2 cellular contexts compared by ENCODE assay signal in the genomic region with DNA sequence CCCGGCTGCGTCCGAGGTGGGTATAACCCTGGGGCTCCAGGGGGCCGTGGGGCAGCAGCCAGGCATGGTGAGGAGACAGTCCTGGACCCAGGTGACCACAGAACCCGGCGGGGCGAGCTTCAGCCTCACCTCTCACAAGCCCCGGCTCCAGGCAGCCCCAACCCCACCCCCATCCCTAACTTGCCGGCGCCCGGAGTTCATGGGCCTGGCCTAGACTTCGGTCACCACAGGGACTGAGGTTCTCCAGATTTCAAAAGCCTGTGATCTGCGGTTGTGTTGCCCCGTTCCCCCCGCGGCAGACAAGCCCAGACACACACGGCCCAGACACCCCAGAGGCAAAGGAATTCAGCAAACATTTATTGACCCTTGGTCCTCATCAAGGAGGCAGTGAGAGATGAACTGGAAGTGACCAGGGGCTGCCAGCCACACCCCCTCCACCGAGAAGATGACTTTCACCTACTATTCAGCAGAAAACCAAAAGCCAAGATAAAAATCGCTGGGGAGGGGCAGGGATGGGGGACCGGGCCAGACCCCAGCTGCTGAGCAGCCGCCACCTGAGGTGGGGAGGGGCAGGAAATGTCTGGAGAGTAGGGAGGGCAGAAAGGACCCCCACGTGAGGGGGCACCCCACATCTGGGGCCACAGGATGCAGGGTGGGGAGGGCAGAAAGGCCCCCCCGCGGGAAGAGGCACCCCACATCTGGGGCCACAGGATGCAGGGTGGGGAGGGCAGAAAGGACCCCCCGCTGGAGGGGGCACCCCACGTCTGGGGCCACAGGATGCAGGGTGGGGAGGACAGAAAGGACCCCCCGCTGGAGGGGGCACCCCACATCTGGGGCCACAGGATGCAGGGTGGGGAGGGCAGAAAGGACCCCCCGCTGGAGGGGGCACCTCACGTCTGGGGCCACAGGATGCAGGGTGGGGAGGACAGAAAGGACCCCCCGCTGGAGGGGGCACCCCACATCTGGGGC.
A peak's percentile ranks its signal among the peaks of the same experiment; 100 is the strongest.
TF ChIP-seq lines count a peak whose summit lies in the region.

No MANE protein-coding gene starts in this region.

TF ChIP-seq in HEK293, 187 proteins besides CTCF, POLR2A, EP300 and RAD21 (continues in another document):
- 0 out of 2 replicates have a peak, but pooled peaks have one; percentile 13 for TF ChIP-seq HIC1 (tag by site-specific recombination; IDR thresholded peaks at IDR 0.05)
- TF ChIP-seq GLIS2 (tag by site-specific recombination; IDR thresholded peaks at IDR 0.05): peak; percentile 63
- peak; percentile 12; the same call in 1 of the 2 replicates for TF ChIP-seq ZBTB48 (tag by site-specific recombination; IDR thresholded peaks at IDR 0.05)
- TF ChIP-seq KLF7 (tag by site-specific recombination; IDR thresholded peaks at IDR 0.05; ENCODE audit: borderline replicate concordance): peak; percentile 15; the same call in 1 of the 2 replicates
- no peak for TF ChIP-seq ZNF521 (tag by site-specific recombination; IDR thresholded peaks at IDR 0.05)
- 0 out of 2 replicates have a peak, but pooled peaks have one; percentile 9 for TF ChIP-seq ZNF341 (tag by site-specific recombination; IDR thresholded peaks at IDR 0.05; ENCODE audit: low read depth)
- TF ChIP-seq ZNF768 (tag by site-specific recombination; IDR thresholded peaks at IDR 0.05): no peak
- TF ChIP-seq ZNF600 (tag by site-specific recombination; IDR thresholded peaks at IDR 0.05): peak; percentile 49; the same call in 1 of the 2 replicates
- peak; percentile 46 for TF ChIP-seq FEZF1 (tag by site-specific recombination; IDR thresholded peaks at IDR 0.05)
- TF ChIP-seq, protein P1, sequence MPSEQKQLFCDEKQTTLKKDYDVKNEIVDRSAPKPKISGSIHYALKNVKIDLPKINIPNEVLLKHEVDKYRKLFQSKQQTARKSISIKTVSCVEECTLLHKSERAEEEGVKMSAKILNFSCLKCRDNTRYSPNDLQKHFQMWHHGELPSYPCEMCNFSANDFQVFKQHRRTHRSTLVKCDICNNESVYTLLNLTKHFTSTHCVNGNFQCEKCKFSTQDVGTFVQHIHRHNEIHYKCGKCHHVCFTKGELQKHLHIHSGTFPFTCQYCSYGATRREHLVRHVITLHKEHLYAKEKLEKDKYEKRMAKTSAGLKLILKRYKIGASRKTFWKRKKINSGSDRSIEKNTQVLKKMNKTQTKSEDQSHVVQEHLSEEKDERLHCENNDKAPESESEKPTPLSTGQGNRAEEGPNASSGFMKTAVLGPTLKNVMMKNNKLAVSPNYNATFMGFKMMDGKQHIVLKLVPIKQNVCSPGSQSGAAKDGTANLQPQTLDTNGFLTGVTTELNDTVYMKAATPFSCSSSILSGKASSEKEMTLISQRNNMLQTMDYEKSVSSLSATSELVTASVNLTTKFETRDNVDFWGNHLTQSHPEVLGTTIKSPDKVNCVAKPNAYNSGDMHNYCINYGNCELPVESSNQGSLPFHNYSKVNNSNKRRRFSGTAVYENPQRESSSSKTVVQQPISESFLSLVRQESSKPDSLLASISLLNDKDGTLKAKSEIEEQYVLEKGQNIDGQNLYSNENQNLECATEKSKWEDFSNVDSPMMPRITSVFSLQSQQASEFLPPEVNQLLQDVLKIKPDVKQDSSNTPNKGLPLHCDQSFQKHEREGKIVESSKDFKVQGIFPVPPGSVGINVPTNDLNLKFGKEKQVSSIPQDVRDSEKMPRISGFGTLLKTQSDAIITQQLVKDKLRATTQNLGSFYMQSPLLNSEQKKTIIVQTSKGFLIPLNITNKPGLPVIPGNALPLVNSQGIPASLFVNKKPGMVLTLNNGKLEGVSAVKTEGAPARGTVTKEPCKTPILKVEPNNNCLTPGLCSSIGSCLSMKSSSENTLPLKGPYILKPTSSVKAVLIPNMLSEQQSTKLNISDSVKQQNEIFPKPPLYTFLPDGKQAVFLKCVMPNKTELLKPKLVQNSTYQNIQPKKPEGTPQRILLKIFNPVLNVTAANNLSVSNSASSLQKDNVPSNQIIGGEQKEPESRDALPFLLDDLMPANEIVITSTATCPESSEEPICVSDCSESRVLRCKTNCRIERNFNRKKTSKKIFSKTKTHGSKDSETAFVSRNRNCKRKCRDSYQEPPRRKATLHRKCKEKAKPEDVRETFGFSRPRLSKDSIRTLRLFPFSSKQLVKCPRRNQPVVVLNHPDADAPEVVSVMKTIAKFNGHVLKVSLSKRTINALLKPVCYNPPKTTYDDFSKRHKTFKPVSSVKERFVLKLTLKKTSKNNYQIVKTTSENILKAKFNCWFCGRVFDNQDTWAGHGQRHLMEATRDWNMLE (tag by site-specific recombination; conservative IDR thresholded peaks at IDR 0.05; ENCODE audit: low read depth): no peak
- TF ChIP-seq BCL11A (tag by site-specific recombination; IDR thresholded peaks at IDR 0.05; ENCODE audit: low read depth): 0 out of 2 replicates have a peak, but pooled peaks have one; percentile 58
- TF ChIP-seq ZNF148 (tag by site-specific recombination; IDR thresholded peaks at IDR 0.05; ENCODE audit: borderline replicate concordance): no peak

TF ChIP-seq in endothelial cell of umbilical vein, 7 proteins besides CTCF, POLR2A, EP300 and RAD21:
- TF ChIP-seq FOS (IDR thresholded peaks at IDR 0.05; ENCODE audit: borderline replicate concordance, insufficient read depth, low read length) (no peak), MYC (IDR thresholded peaks at IDR 0.05; ENCODE audit: low read depth, low read length) (no peak), GATA2 (IDR thresholded peaks at IDR 0.05; ENCODE audit: insufficient read depth, insufficient read length, low read depth, low read length) (no peak), JUN (IDR thresholded peaks at IDR 0.05; ENCODE audit: borderline replicate concordance, insufficient read depth, insufficient read length, low read depth) (no peak), MAX (IDR thresholded peaks at IDR 0.05; ENCODE audit: insufficient read depth, insufficient read length) (no peak), POLR2AphosphoS5 (IDR thresholded peaks at IDR 0.05; ENCODE audit: insufficient read depth, low read depth, low read length) (no peak), EZH2 (IDR thresholded peaks at IDR 0.05; ENCODE audit: borderline replicate concordance, low read depth, low read length, severe bottlenecking) (no peak)
